Comparison of ENCODE assay signal across 19 cellular contexts in the genomic region with DNA sequence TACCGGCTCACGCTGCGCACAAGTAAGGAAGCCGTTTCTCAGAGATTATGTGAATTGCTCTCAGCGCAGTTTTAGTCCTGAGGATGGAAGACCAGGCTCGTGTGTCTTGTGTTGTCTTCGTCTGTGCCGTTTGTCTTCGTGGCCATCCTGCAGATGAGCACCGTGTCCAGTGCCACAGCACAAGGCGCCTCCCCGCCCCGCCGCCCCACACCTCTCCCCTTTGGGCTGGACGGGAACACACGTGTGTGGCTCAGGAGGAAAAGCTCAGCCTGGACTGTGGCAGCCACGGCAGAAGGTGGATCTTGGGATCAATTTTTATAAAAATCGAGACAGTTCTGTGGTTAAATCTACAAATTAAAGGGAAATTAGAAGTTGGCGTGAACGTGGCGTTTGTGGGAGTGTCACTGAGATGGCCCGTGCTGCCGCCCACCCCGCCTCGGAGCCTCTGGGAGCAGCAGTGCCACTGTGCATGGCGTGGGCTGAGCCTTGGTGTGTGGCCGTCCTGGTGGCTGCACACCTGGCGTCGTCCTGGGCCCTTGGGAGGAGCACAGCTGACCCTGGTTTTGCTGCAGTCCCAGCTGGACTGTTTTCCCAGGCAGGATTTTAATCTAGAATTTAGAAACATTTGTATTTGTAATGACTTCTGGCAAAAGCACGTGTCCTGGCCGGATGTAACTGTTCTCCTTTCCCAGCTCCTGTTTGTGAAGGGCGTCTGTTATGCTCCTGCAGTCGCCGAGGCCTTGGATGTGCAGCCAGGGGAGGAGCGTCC. TPM values are rescaled to one million over a fixed set of nuclear protein-coding genes. Genes with fewer than 3 reads are reported as not detected.
DNase-seq lines count a peak whose midpoint lies in the region; ATAC-seq and TF ChIP-seq lines count a peak whose summit lies in the region.
"Had no signal": no experiment of that assay in that cellular context is flagged by ENCODE, and none has a peak within 500 bp of the region (broad histone marks: within the 10 kb centered on the region; RNA-seq: fewer than 3 reads in every experiment).

No MANE protein-coding gene starts in this region.

- no peaks in the 10 kb centered on the region for H3K27me3 Mint-ChIP-seq in activated CD4-positive, alpha-beta T cell treated with anti-CD3 and anti-CD28 coated beads for 36 hours
- H3K27me3 Mint-ChIP-seq: CD4-positive, alpha-beta T cell had no signal

- POLR2A ChIA-PET in activated CD4-positive, alpha-beta T cell treated with anti-CD3 and anti-CD28 coated beads for 36 hours (lab: Charles Lee), result no interaction called here

- no peak overlapping the region for H3K4me2 ChIP-seq in neuronal stem cell (ENCODE audit: insufficient read depth, low read length, poor library complexity, severe bottlenecking)

- H4K91ac ChIP-seq in neuronal stem cell (ENCODE audit: low read depth, low read length, poor library complexity), result no peak overlapping the region

- H3K27me3 ChIP-seq in body of pancreas (no peaks in the 10 kb centered on the region), neuronal stem cell (ENCODE audit: control insufficient read depth in 3 of 3, insufficient read depth in 3 of 3, low read depth in 1 of 3, low read length in 3 of 3) (no peaks in the 10 kb centered on the region)

- no peak for DNase-seq in activated CD4-positive, alpha-beta T cell treated with anti-CD3 and anti-CD28 coated beads for 36 hours
- no peak for DNase-seq in activated CD4-positive, alpha-beta T cell treated with anti-CD3 and anti-CD28 coated beads, Interleukin-2, amount 50 U/mL, for 1 hour
- DNase-seq in body of pancreas, result peak; percentile 82 to 93 (median 92)
- DNase-seq in neuronal stem cell (ENCODE audit: low spot score), result no peak
- no peak for DNase-seq in glomerular visceral epithelial cell (ENCODE audit: extremely low spot score)
- DNase-seq in NCI-H524 treated with DMSO at 0.1 percent for 48 hours (lab: John Stamatoyannopoulos, UW), result no peak
- DNase-seq: AML-193; C1 segment of cervical spinal cord; CD4-positive, alpha-beta T cell; DMS79; HCEC 1CT; HFFc6 had no signal

- H3K27ac ChIP-seq in body of pancreas, result peak overlapping the region; percentile 76 to 93 (median 82)
- H3K27ac ChIP-seq in neuronal stem cell (replicated peaks; ENCODE audit: low read length), result no peak overlapping the region
- H3K27ac ChIP-seq: 22Rv1 had no signal

- no peaks in the 10 kb centered on the region for H3K9me3 Mint-ChIP-seq in activated CD4-positive, alpha-beta T cell treated with anti-CD3 and anti-CD28 coated beads for 36 hours (ENCODE audit: low read depth)
- H3K9me3 Mint-ChIP-seq: CD4-positive, alpha-beta T cell; HFFc6 had no signal

- peak overlapping the region; percentile 3 for H3K27ac Mint-ChIP-seq in activated CD4-positive, alpha-beta T cell treated with anti-CD3 and anti-CD28 coated beads for 36 hours
- H3K27ac Mint-ChIP-seq: CD4-positive, alpha-beta T cell; HFFc6 had no signal

- H2BK5ac ChIP-seq in neuronal stem cell (ENCODE audit: low read length), result peak overlapping the region; percentile 5

- no peak overlapping the region for H3K9ac ChIP-seq in neuronal stem cell (ENCODE audit: low read depth, low read length, poor library complexity)

- no peak for TF ChIP-seq CTCF in body of pancreas (IDR thresholded peaks at IDR 0.05)

- peak overlapping the region; percentile 0 for H3K23ac ChIP-seq in neuronal stem cell (ENCODE audit: low read depth, low read length, poor library complexity)

- no peak overlapping the region for H2BK12ac ChIP-seq in neuronal stem cell (ENCODE audit: low read length)

- peaks cover 56% of the 10 kb centered on the region for H3K4me1 ChIP-seq in body of pancreas
- H3K4me1 ChIP-seq in neuronal stem cell (ENCODE audit: control insufficient read depth in 2 of 2, insufficient read depth in 1 of 2, low read depth in 1 of 2, low read length in 2 of 2), result peaks cover 0 to 5% of the 10 kb centered on the region in 2 donors

- no peak for ATAC-seq in activated CD4-positive, alpha-beta T cell treated with anti-CD3 and anti-CD28 coated beads for 36 hours
- ATAC-seq in body of pancreas (peak; percentile 82), HG03342 (IDR thresholded peaks at IDR 0.05; ENCODE audit: unreplicated experiment) (no peak), GM18907 (IDR thresholded peaks at IDR 0.05; ENCODE audit: unreplicated experiment) (no peak)
- ATAC-seq: GM12878 had no signal

- intact Hi-C loops in activated CD4-positive, alpha-beta T cell treated with anti-CD3 and anti-CD28 coated beads for 36 hours (cut with DNase I, micrococcal nuclease), result no loop called here
- intact Hi-C loops in body of pancreas (cut with DNase I), result no loop called here

- no peak overlapping the region for H3K18ac ChIP-seq in neuronal stem cell (ENCODE audit: low read length)

- CTCF ChIA-PET in activated CD4-positive, alpha-beta T cell treated with anti-CD3 and anti-CD28 coated beads for 36 hours (lab: Charles Lee), result interaction anchor here (0.6 kb wide), 1 partner anchor 1563 kb away, joined by 3 read pairs; no protein-coding TSS in a partner anchor

- H2AFZ ChIP-seq in neuronal stem cell (ENCODE audit: low read length), result no peak overlapping the region

- no peak overlapping the region for H2BK120ac ChIP-seq in neuronal stem cell (ENCODE audit: low read depth, low read length)

- TF ChIP-seq POLR2A in body of pancreas (IDR thresholded peaks at IDR 0.05), result peak in 2 of 3 donors; percentile 16 to 37

- H2AK5ac ChIP-seq in neuronal stem cell (ENCODE audit: low read depth, low read length), result no peak overlapping the region

- H3K14ac ChIP-seq in neuronal stem cell (ENCODE audit: low read length), result no peak overlapping the region

- no peak overlapping the region for H2BK15ac ChIP-seq in neuronal stem cell (ENCODE audit: low read length)

- H3K4me3 Mint-ChIP-seq in activated CD4-positive, alpha-beta T cell treated with anti-CD3 and anti-CD28 coated beads for 36 hours, result no peak overlapping the region
- H3K4me3 Mint-ChIP-seq: CD4-positive, alpha-beta T cell; HFFc6 had no signal

- H3K4me3 ChIP-seq in body of pancreas (no peak overlapping the region), neuronal stem cell (ENCODE audit: low read length in 2 of 2) (no peak overlapping the region)
- H3K4me3 ChIP-seq: GM12878 had no signal

- 55 to 64% methylated on average over 20 to 35 of the region's 35 CpGs for WGBS in body of pancreas, 2 donors
- WGBS in neuronal stem cell (ENCODE audit: extremely low coverage in 2 of 2, insufficient read length in 2 of 2, insufficient replicate concordance in 1 of 2), 2 donors, result no CpG with 5 or more reads among the region's 35 CpGs

- H3K79me1 ChIP-seq in neuronal stem cell (ENCODE audit: low read depth, low read length), result no peaks in the 10 kb centered on the region

- no peaks in the 10 kb centered on the region for H3K9me3 ChIP-seq in body of pancreas
- H3K9me3 ChIP-seq in neuronal stem cell (replicated peaks in 1 of 2; ENCODE audit: control insufficient read depth in 2 of 2, insufficient read depth in 1 of 2, low read depth in 1 of 2, low read length in 2 of 2), result peaks cover 2% of the 10 kb centered on the region in 2 donors

- no peak overlapping the region for H3K4ac ChIP-seq in neuronal stem cell (ENCODE audit: low read length)

- no peaks in the 10 kb centered on the region for H3K4me1 Mint-ChIP-seq in activated CD4-positive, alpha-beta T cell treated with anti-CD3 and anti-CD28 coated beads for 36 hours

- H3K36me3 ChIP-seq in body of pancreas (replicated peaks in 1 of 2; ENCODE audit: insufficient read depth in 1 of 2, low read depth in 2 of 2) (peaks cover 0 to 4% of the 10 kb centered on the region in 2 donors), neuronal stem cell (replicated peaks in 1 of 2; ENCODE audit: control insufficient read depth in 2 of 2, insufficient read depth in 2 of 2, low read length in 2 of 2) (peaks cover 33 to 55% of the 10 kb centered on the region in 2 donors)

- no peak overlapping the region for H4K8ac ChIP-seq in neuronal stem cell (ENCODE audit: low read depth, low read length)

- H3K36me3 Mint-ChIP-seq in activated CD4-positive, alpha-beta T cell treated with anti-CD3 and anti-CD28 coated beads for 36 hours (ENCODE audit: low read depth), result peaks cover 16% of the 10 kb centered on the region

RNA-seq across cellular contexts. Expression of gene MUC6, which starts 25.8 kb away (rescaled TPM):
- not detected for total RNA-seq in activated CD4-positive, alpha-beta T cell treated with anti-CD3 and anti-CD28 coated beads for 36 hours
- 100 to 1,000 TPM; 101 to 194 TPM for total RNA-seq in body of pancreas
- polyA plus RNA-seq in neuronal stem cell (2013, experiment 1 of 2), result not detected
- polyA plus RNA-seq in neuronal stem cell (2013, experiment 2 of 2), result not detected
- total RNA-seq: A673; CD4-positive, alpha-beta T cell; G401; H1; HFFc6 had no signal
- polyA plus RNA-seq: H1 had no signal

Comparison
In these comparisons a context has a peak if more than half of its experiments do, and no peak if none do; other contexts are left out.
1. DNase-seq: peak in body of pancreas (4 of 4); none in activated CD4-positive, alpha-beta T cell treated with anti-CD3 and anti-CD28 coated beads for 36 hours (single experiment), activated CD4-positive, alpha-beta T cell treated with anti-CD3 and anti-CD28 coated beads, Interleukin-2, amount 50 U/mL, for 1 hour (single experiment), neuronal stem cell (single experiment), glomerular visceral epithelial cell (single experiment) and NCI-H524 treated with DMSO at 0.1 percent for 48 hours (single experiment).
2. RNA of gene MUC6, which starts 25.8 kb away (total RNA-seq): 101 to 194 TPM in body of pancreas; not detected in activated CD4-positive, alpha-beta T cell treated with anti-CD3 and anti-CD28 coated beads for 36 hours; every median in the first group is over 100 times any median in the second.